34 cellular contexts compared by ENCODE assay signal in genomic region chr3:20015525-20015924, GRCh38. TPM values are rescaled to one million over a fixed set of nuclear protein-coding genes. Genes with fewer than 3 reads are reported as not detected.
"Had no signal": no experiment of that assay in that cellular context is flagged by ENCODE, and none has a peak within 500 bp of the region (broad histone marks: within the 10 kb centered on the region; RNA-seq: fewer than 3 reads in every experiment).

No MANE protein-coding gene starts in this region.

- H3K36me3 ChIP-seq: gastrocnemius medialis, prostate gland, right atrium auricular region, suprapubic skin, transverse colon, upper lobe of right lung, uterus had no signal

- H3K27ac ChIP-seq: dorsolateral prefrontal cortex, gastrocnemius medialis, hepatocyte, prostate gland, right atrium auricular region, suprapubic skin, transverse colon, upper lobe of right lung, uterus had no signal

- DNase-seq: dorsolateral prefrontal cortex; effector CD4-positive, alpha-beta T cell; foreskin fibroblast; gastrocnemius medialis; head of caudate nucleus; kidney; mesenchymal stem cell; mucosa of descending colon; naive B cell; nucleus accumbens; stimulated activated CD4-positive, alpha-beta T cell treated with anti-CD3 and anti-CD28 coated beads, Interleukin-12 subunit alpha, Interleukin-12 subunit beta, amount 100 ng/mL, for 4 hours; stimulated activated CD4-positive, alpha-beta T cell treated with anti-CD3 and anti-CD28 coated beads, Interleukin-1b, Interleukin-23, amount 100 ng/mL, for 48 hours; stimulated activated CD4-positive, alpha-beta T cell treated with anti-CD3 and anti-CD28 coated beads, Interleukin-4, amount 100 ng/mL, for 1 hour; stimulated activated CD8-positive, alpha-beta memory T cell treated with anti-CD3 and anti-CD28 coated beads, Interleukin-4, amount 100 ng/mL, for 48 hours; stimulated activated naive CD4-positive, alpha-beta T cell; stimulated activated naive CD8-positive, alpha-beta T cell treated with anti-CD3 and anti-CD28 coated beads, Interleukin-15, amount 100 ng/mL, for 72 hours; transverse colon; upper lobe of right lung; uterus had no signal

- H3K4me3 ChIP-seq: dorsolateral prefrontal cortex, gastrocnemius medialis, hepatocyte, mucosa of descending colon, prostate gland, right atrium auricular region, smooth muscle cell, suprapubic skin, transverse colon, upper lobe of right lung, uterus had no signal

- H3K4me1 ChIP-seq: gastrocnemius medialis, prostate gland, right atrium auricular region, suprapubic skin, transverse colon, upper lobe of right lung, uterus had no signal

- H3K27me3 ChIP-seq: dorsolateral prefrontal cortex, gastrocnemius medialis, hepatocyte, right atrium auricular region, suprapubic skin, transverse colon, upper lobe of right lung, uterus had no signal

- H3K9me3 ChIP-seq: gastrocnemius medialis, mucosa of descending colon, prostate gland, right atrium auricular region, suprapubic skin, transverse colon, upper lobe of right lung, uterus had no signal

RNA-seq across cellular contexts. Expression of gene PP2D1, which starts 3.5 kb away (rescaled TPM):
- total RNA-seq: esophagus mucosa; gastrocnemius medialis; glomerular endothelial cell; hepatocyte; kidney; left lobe of liver; liver; lung microvascular endothelial cell; mesothelial cell of epicardium; mucosa of descending colon; natural killer cell treated with Interleukin-12 subunit alpha and Interleukin-12 subunit beta and Interleukin-15 and Interleukin-18, amount 100 ng/mL, for 72 hours; neural crest cell; osteocyte; right atrium auricular region; sciatic nerve; smooth muscle cell; suprapubic skin; transverse colon; upper lobe of right lung; uterus had no signal
